In the genomic region with DNA sequence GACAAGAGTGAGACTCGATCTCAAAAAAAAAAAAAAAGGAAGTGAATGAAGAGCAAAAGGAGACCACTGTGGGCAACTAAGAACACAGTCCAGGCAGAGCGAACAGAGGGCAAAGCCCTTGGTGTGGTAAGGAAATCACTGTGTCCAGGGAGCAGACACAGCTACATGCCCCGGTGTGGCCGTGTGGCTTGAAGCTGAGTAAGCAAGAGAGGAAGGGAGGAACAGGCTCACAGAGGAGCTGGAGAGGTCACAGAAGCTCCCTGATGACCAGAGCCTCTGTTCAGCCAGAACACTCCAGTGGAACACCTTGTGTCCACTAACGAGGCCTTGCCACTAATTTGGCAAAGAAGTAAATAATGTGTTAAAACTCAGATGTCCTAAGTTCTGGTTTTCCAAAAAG, we compare ENCODE assay signal across 15 cellular contexts.
"Had no signal": no experiment of that assay in that cellular context is flagged by ENCODE, and none has a peak within 500 bp of the region (broad histone marks: within the 10 kb centered on the region; RNA-seq: fewer than 3 reads in every experiment).

No MANE protein-coding gene starts in this region.

- H3K9me3 ChIP-seq: thoracic aorta had no signal

- H3K9me3 Mint-ChIP-seq: effector memory CD8-positive, alpha-beta T cell; stimulated activated naive B cell treated with anti-CD40 and anti-IgM and Interleukin-4, amounts not matched to agents 10 μg/mL and 1 μg/mL and 100 μg/mL, for 72 hours had no signal

- H3K36me3 ChIP-seq: sigmoid colon, spleen, thoracic aorta had no signal

- H3K4me2 ChIP-seq: hepatocyte had no signal

- H3K27ac Mint-ChIP-seq: activated naive CD8-positive, alpha-beta T cell; effector memory CD8-positive, alpha-beta T cell; stimulated activated naive B cell treated with anti-CD40 and anti-IgM and Interleukin-4, amounts not matched to agents 10 μg/mL and 1 μg/mL and 100 μg/mL, for 72 hours had no signal

- H3K4me3 ChIP-seq: hepatocyte, sigmoid colon, spleen, thoracic aorta had no signal

- DNase-seq: activated CD4-positive, alpha-beta T cell treated with anti-CD3 and anti-CD28 coated beads, Interleukin-2, amount 50 U/mL, for 1 hour; activated CD4-positive, CD25-positive, alpha-beta regulatory T cell treated with anti-CD3 and anti-CD28 coated beads, Interleukin-2, amount 50 U/mL, for 72 hours; activated gamma-delta T cell; effector memory CD8-positive, alpha-beta T cell; foreskin fibroblast; spleen; stimulated activated naive B cell treated with anti-CD40 and anti-IgM and Interleukin-4, amounts not matched to agents 10 μg/mL and 1 μg/mL and 100 μg/mL, for 72 hours had no signal

- H3K36me3 Mint-ChIP-seq: activated naive CD8-positive, alpha-beta T cell had no signal

- ATAC-seq: effector memory CD8-positive, alpha-beta T cell; left lobe of liver; stimulated activated naive B cell treated with anti-CD40 and anti-IgM and Interleukin-4, amounts not matched to agents 10 μg/mL and 1 μg/mL and 100 μg/mL, for 72 hours had no signal

- H3K79me2 ChIP-seq: hepatocyte, parathyroid adenoma had no signal

- H3K27ac ChIP-seq: epithelial cell of prostate, hepatocyte, parathyroid adenoma, sigmoid colon, thoracic aorta, VCaP had no signal

- H3K4me3 Mint-ChIP-seq: effector memory CD8-positive, alpha-beta T cell; stimulated activated naive B cell treated with anti-CD40 and anti-IgM and Interleukin-4, amounts not matched to agents 10 μg/mL and 1 μg/mL and 100 μg/mL, for 72 hours had no signal

- H3K4me1 ChIP-seq: parathyroid adenoma had no signal

- H2AFZ ChIP-seq: hepatocyte, parathyroid adenoma had no signal
